18 cellular contexts compared by ENCODE assay signal in genomic region chr16:57289391-57290257, GRCh38. TPM values are rescaled to one million over a fixed set of nuclear protein-coding genes. Genes with fewer than 3 reads are reported as not detected.
DNase-seq lines count a peak whose midpoint lies in the region; ATAC-seq, FAIRE-seq and TF ChIP-seq lines count a peak whose summit lies in the region.
"Had no signal": no experiment of that assay in that cellular context is flagged by ENCODE, and none has a peak within 500 bp of the region (broad histone marks: within the 10 kb centered on the region; RNA-seq: fewer than 3 reads in every experiment).

No MANE protein-coding gene starts in this region.

- no peak for ATAC-seq in activated CD8-positive, alpha-beta T cell treated with anti-CD3 and anti-CD28 coated beads, Interleukin-2, amount 10 ng/mL, durations not matched to agents 7 days and 5 days
- ATAC-seq: gastroesophageal sphincter had no signal

- H3K9me3 Mint-ChIP-seq in astrocyte (ENCODE audit: unreplicated experiment): no peaks in the 10 kb centered on the region
- H3K9me3 Mint-ChIP-seq in CD4-positive, alpha-beta memory T cell: no peaks in the 10 kb centered on the region
- no peaks in the 10 kb centered on the region for H3K9me3 Mint-ChIP-seq in activated CD8-positive, alpha-beta T cell treated with anti-CD3 and anti-CD28 coated beads, Interleukin-2, amount 10 ng/mL, durations not matched to agents 7 days and 5 days (ENCODE audit: insufficient read depth)

- no peaks in the 10 kb centered on the region for H3K36me3 ChIP-seq in astrocyte (ENCODE audit: insufficient read depth, low read length)
- no peaks in the 10 kb centered on the region for H3K36me3 ChIP-seq in CD4-positive, alpha-beta memory T cell (ENCODE audit: insufficient read depth, low read length)
- H3K36me3 ChIP-seq: gastroesophageal sphincter, Peyer's patch, right atrium auricular region, thyroid gland had no signal

- H3K79me2 ChIP-seq in astrocyte (ENCODE audit: insufficient read depth, low read length): no peaks in the 10 kb centered on the region

- H3K27me3 ChIP-seq in astrocyte (ENCODE audit: insufficient read depth, low read length): peaks cover 7% of the 10 kb centered on the region
- no peaks in the 10 kb centered on the region for H3K27me3 ChIP-seq in CD4-positive, alpha-beta memory T cell (ENCODE audit: insufficient read depth, low read length)
- H3K27me3 ChIP-seq: Peyer's patch, right atrium auricular region, thyroid gland had no signal

- peak overlapping the region; percentile 53 for H3K27ac Mint-ChIP-seq in astrocyte (ENCODE audit: unreplicated experiment)
- peak overlapping the region in 2 of 7 donors; percentile 40 to 52 for H3K27ac Mint-ChIP-seq in CD4-positive, alpha-beta memory T cell
- no peak overlapping the region for H3K27ac Mint-ChIP-seq in activated CD8-positive, alpha-beta T cell treated with anti-CD3 and anti-CD28 coated beads, Interleukin-2, amount 10 ng/mL, durations not matched to agents 7 days and 5 days

- no peak overlapping the region for H3K9ac ChIP-seq in astrocyte (ENCODE audit: low read length)

- H3K4me3 ChIP-seq in astrocyte (ENCODE audit: insufficient read depth, low read depth, low read length): no peak overlapping the region
- no peak overlapping the region for H3K4me3 ChIP-seq in CD4-positive, alpha-beta memory T cell (ENCODE audit: low read length in 2 of 2)
- H3K4me3 ChIP-seq: gastroesophageal sphincter, Peyer's patch, right atrium auricular region, thyroid gland had no signal

- POLR2A ChIA-PET in CD4-positive, alpha-beta memory T cell (lab: Charles Lee; ENCODE audit: partially characterized antibody): interaction anchor here (1.5 kb wide), 1 partner anchor 10 kb away, joined by 6 read pairs; no protein-coding TSS in a partner anchor
- POLR2A ChIA-PET in activated CD8-positive, alpha-beta T cell treated with anti-CD3 and anti-CD28 coated beads, Interleukin-2, amount 10 ng/mL, durations not matched to agents 7 days and 5 days (lab: Charles Lee): interaction anchor here (0.6 to 1.0 kb wide), 2 partner anchors 10 to 169 kb away, joined by 3 read pairs; no protein-coding TSS in a partner anchor

- H3K4me1 ChIP-seq in astrocyte (ENCODE audit: insufficient read depth, low read length): peaks cover 5% of the 10 kb centered on the region
- H3K4me1 ChIP-seq in CD4-positive, alpha-beta memory T cell (ENCODE audit: insufficient read depth, low read length): peaks cover 5% of the 10 kb centered on the region

- TF ChIP-seq CTCF in astrocyte (IDR thresholded peaks at IDR 0.05; ENCODE audit: insufficient read depth, low read depth, low read length): no peak

- DNase-seq in Ammon's horn (ENCODE audit: low spot score) (peak; percentile 56), COLO829 (ENCODE audit: low spot score) (peak; percentile 56), astrocyte (ENCODE audit: low read depth) (no peak), midbrain (lab: John Stamatoyannopoulos, UW) (peak; percentile 66), NCI-H2227 treated with DMSO at 0.1 percent for 48 hours (lab: John Stamatoyannopoulos, UW) (no peak)
- no peak for DNase-seq in CD4-positive, alpha-beta memory T cell
- DNase-seq in activated CD8-positive, alpha-beta T cell treated with anti-CD3 and anti-CD28 coated beads, Interleukin-2, amount 10 ng/mL, durations not matched to agents 7 days and 5 days: no peak
- DNase-seq: amniotic stem cell, DND-41, NCI-H69, Peyer's patch had no signal

- H3K4me1 Mint-ChIP-seq in astrocyte (ENCODE audit: low read depth, unreplicated experiment): peaks cover 10% of the 10 kb centered on the region
- peaks cover 0 to 8% (median 6%) of the 10 kb centered on the region in 4 donors for H3K4me1 Mint-ChIP-seq in CD4-positive, alpha-beta memory T cell
- H3K4me1 Mint-ChIP-seq in activated CD8-positive, alpha-beta T cell treated with anti-CD3 and anti-CD28 coated beads, Interleukin-2, amount 10 ng/mL, durations not matched to agents 7 days and 5 days (ENCODE audit: low read depth): peaks cover 18% of the 10 kb centered on the region

- H3K4me2 ChIP-seq in astrocyte (ENCODE audit: low read length): no peak overlapping the region

- H3K9me3 ChIP-seq in astrocyte (ENCODE audit: insufficient read depth, low read depth, low read length): no peaks in the 10 kb centered on the region
- H3K9me3 ChIP-seq in CD4-positive, alpha-beta memory T cell (ENCODE audit: control insufficient read depth in 1 of 2, low read length in 2 of 2): no peaks in the 10 kb centered on the region
- H3K9me3 ChIP-seq: gastroesophageal sphincter, Peyer's patch, right atrium auricular region, thyroid gland had no signal

- intact Hi-C loops in CD4-positive, alpha-beta memory T cell (cut with micrococcal nuclease): no loop called here

- no peaks in the 10 kb centered on the region for H3K36me3 Mint-ChIP-seq in astrocyte (ENCODE audit: low read depth, unreplicated experiment)
- H3K36me3 Mint-ChIP-seq in CD4-positive, alpha-beta memory T cell: no peaks in the 10 kb centered on the region
- H3K36me3 Mint-ChIP-seq in activated CD8-positive, alpha-beta T cell treated with anti-CD3 and anti-CD28 coated beads, Interleukin-2, amount 10 ng/mL, durations not matched to agents 7 days and 5 days (ENCODE audit: low read depth): no peaks in the 10 kb centered on the region

- H3K4me3 Mint-ChIP-seq in astrocyte (ENCODE audit: unreplicated experiment): no peak overlapping the region
- H3K4me3 Mint-ChIP-seq in CD4-positive, alpha-beta memory T cell: no peak overlapping the region
- H3K4me3 Mint-ChIP-seq in activated CD8-positive, alpha-beta T cell treated with anti-CD3 and anti-CD28 coated beads, Interleukin-2, amount 10 ng/mL, durations not matched to agents 7 days and 5 days: no peak overlapping the region

- H3K27ac ChIP-seq in astrocyte (ENCODE audit: low read depth, low read length): no peak overlapping the region
- no peak overlapping the region for H3K27ac ChIP-seq in CD4-positive, alpha-beta memory T cell (ENCODE audit: low read depth, low read length)
- H3K27ac ChIP-seq: C4-2B, Peyer's patch, right atrium auricular region, thyroid gland had no signal

- FAIRE-seq in astrocyte (lab: Jason Lieb, UNC): no peak
- FAIRE-seq: colon, endothelial cell of umbilical vein had no signal

- H4K20me1 ChIP-seq in astrocyte (ENCODE audit: insufficient read depth, low read length): no peaks in the 10 kb centered on the region

- H3K27me3 Mint-ChIP-seq in astrocyte (ENCODE audit: low read depth, unreplicated experiment): peaks cover 8% of the 10 kb centered on the region
- peaks cover 6% of the 10 kb centered on the region in 2 donors for H3K27me3 Mint-ChIP-seq in CD4-positive, alpha-beta memory T cell
- peaks cover 11% of the 10 kb centered on the region for H3K27me3 Mint-ChIP-seq in activated CD8-positive, alpha-beta T cell treated with anti-CD3 and anti-CD28 coated beads, Interleukin-2, amount 10 ng/mL, durations not matched to agents 7 days and 5 days (ENCODE audit: low read depth)

- no peak overlapping the region for H2AFZ ChIP-seq in astrocyte (ENCODE audit: low read depth, low read length)

- CTCF ChIA-PET in CD4-positive, alpha-beta memory T cell (lab: Charles Lee; ENCODE audit: partially characterized antibody): interaction anchor here (1.1 kb wide), 1 partner anchor 10 kb away, joined by 3 read pairs; no protein-coding TSS in a partner anchor
- CTCF ChIA-PET in activated CD8-positive, alpha-beta T cell treated with anti-CD3 and anti-CD28 coated beads, Interleukin-2, amount 10 ng/mL, durations not matched to agents 7 days and 5 days (lab: Charles Lee): interaction anchor here (1.2 to 1.3 kb wide), 2 partner anchors 11 to 127 kb away, joined by 3 to 9 read pairs; no protein-coding TSS in a partner anchor

RNA-seq across cellular contexts. Expression of gene PLLP, which starts 5.2 kb away (rescaled TPM):
- 0.14 and 0.93 TPM in 2 replicates for total RNA-seq in astrocyte
- total RNA-seq in CD4-positive, alpha-beta memory T cell: 1 to 10 TPM; 1.6 to 2.4 TPM
- polyA plus RNA-seq in CD4-positive, alpha-beta memory T cell: 1 to 10 TPM; 1.6 to 2.2 TPM
- under 1 TPM; 0.18 to 0.37 TPM for total RNA-seq in activated CD8-positive, alpha-beta T cell treated with anti-CD3 and anti-CD28 coated beads, Interleukin-2, amount 10 ng/mL, durations not matched to agents 7 days and 5 days
- polyA plus RNA-seq: neural cell had no signal

RNA-seq across cellular contexts. Expression of gene ARL2BP, which starts 44.6 kb away (rescaled TPM):
- total RNA-seq in astrocyte: 70.9 and 71.1 TPM in 2 replicates
- total RNA-seq in CD4-positive, alpha-beta memory T cell: 10 to 100 TPM; 48.0 to 49.1 TPM
- polyA plus RNA-seq in CD4-positive, alpha-beta memory T cell: 100 to 1,000 TPM; 130 to 181 TPM
- 10 to 100 TPM; 33.3 to 36.9 TPM for total RNA-seq in activated CD8-positive, alpha-beta T cell treated with anti-CD3 and anti-CD28 coated beads, Interleukin-2, amount 10 ng/mL, durations not matched to agents 7 days and 5 days

Comparison
In these comparisons a context has a peak if more than half of its experiments do, and no peak if none do; other contexts are left out.
1. DNase-seq: peak in Ammon's horn (single experiment), COLO829 (single experiment) and midbrain (single experiment); none in astrocyte (single experiment), CD4-positive, alpha-beta memory T cell (0 of 5), NCI-H2227 treated with DMSO at 0.1 percent for 48 hours (single experiment) and activated CD8-positive, alpha-beta T cell treated with anti-CD3 and anti-CD28 coated beads, Interleukin-2, amount 10 ng/mL, durations not matched to agents 7 days and 5 days (single experiment).